Comparison of ENCODE assay signal across 9 cellular contexts in the genomic region with DNA sequence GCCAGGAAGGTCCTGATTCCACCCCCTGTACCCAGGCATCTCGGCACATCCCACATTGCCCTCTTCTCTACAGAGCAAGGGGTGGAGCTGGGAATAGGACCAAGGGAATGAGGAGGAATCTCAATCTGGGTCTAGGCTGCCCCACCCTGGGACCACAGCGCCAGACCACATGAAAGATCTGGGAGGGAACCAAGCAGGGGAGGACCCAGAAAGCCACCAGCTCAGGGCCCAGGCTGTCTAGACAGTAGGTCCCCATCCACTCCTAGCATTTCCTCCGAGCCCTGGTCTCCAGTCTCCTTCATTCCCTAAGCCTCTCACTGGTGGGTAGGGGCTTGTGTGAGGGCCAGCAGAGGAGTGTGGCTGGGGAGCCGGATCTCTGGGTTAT. TPM values are rescaled to one million over a fixed set of nuclear protein-coding genes. Genes with fewer than 3 reads are reported as not detected.
DNase-seq lines count a peak whose midpoint lies in the region; ATAC-seq and TF ChIP-seq lines count a peak whose summit lies in the region.
"Had no signal": no experiment of that assay in that cellular context is flagged by ENCODE, and none has a peak within 500 bp of the region (broad histone marks: within the 10 kb centered on the region; RNA-seq: fewer than 3 reads in every experiment).

No MANE protein-coding gene starts in this region.

- peaks cover 12% of the 10 kb centered on the region for H4K20me1 ChIP-seq in neural progenitor cell (ENCODE audit: low read depth)

- intact Hi-C loops in A673 (cut with micrococcal nuclease; ENCODE audit: unreplicated experiment), result no loop called here

- no peaks in the 10 kb centered on the region for H3K9me3 ChIP-seq in A673 (ENCODE audit: low read depth, low read length, poor library complexity, severe bottlenecking)
- no peaks in the 10 kb centered on the region for H3K9me3 ChIP-seq in SJCRH30 (replicated peaks)
- no peaks in the 10 kb centered on the region for H3K9me3 ChIP-seq in neural progenitor cell (ENCODE audit: low read depth)
- no peaks in the 10 kb centered on the region for H3K9me3 ChIP-seq in WERI-Rb-1 (ENCODE audit: severe bottlenecking)

- H3K27ac ChIP-seq in A673 (ENCODE audit: low read depth, low read length, poor library complexity, severe bottlenecking) (peak overlapping the region; percentile 38), SJCRH30 (peak overlapping the region; percentile 80), neural progenitor cell (no peak overlapping the region), WERI-Rb-1 (no peak overlapping the region)
- H3K27ac ChIP-seq: C4-2B had no signal

- H3K4me1 ChIP-seq in A673 (ENCODE audit: insufficient read depth, low read length, poor library complexity, severe bottlenecking) (peaks cover 46% of the 10 kb centered on the region), SJCRH30 (peaks cover 36% of the 10 kb centered on the region), neural progenitor cell (peaks cover 77% of the 10 kb centered on the region)

- ATAC-seq in GM19397 (IDR thresholded peaks at IDR 0.05; ENCODE audit: unreplicated experiment) (no peak), HG03432 (IDR thresholded peaks at IDR 0.05; ENCODE audit: unreplicated experiment) (no peak), GM18867 (IDR thresholded peaks at IDR 0.05; ENCODE audit: unreplicated experiment) (no peak)

- H3K36me3 ChIP-seq in A673 (ENCODE audit: insufficient read depth, low read length, poor library complexity, severe bottlenecking) (no peaks in the 10 kb centered on the region), SJCRH30 (no peaks in the 10 kb centered on the region), neural progenitor cell (no peaks in the 10 kb centered on the region), WERI-Rb-1 (no peaks in the 10 kb centered on the region)

- TF ChIP-seq CTCF in A673 (conservative IDR thresholded peaks at IDR 0.05; ENCODE audit: low read depth, low read length), result no peak
- TF ChIP-seq CTCF in neural progenitor cell (IDR thresholded peaks at IDR 0.05), result no peak
- TF ChIP-seq CTCF in WERI-Rb-1 (IDR thresholded peaks at IDR 0.05; ENCODE audit: low read depth, low read length), result no peak

- DNase-seq in A673 (ENCODE audit: low spot score) (no peak), SJCRH30 (peak; percentile 16 to 29), fibroblast of peridontal ligament (ENCODE audit: extremely low read depth) (peak; percentile 81), neural progenitor cell (ENCODE audit: low spot score) (no peak), WERI-Rb-1 (no peak)

- H3K79me2 ChIP-seq in neural progenitor cell (ENCODE audit: low read depth), result peaks cover 31% of the 10 kb centered on the region

- peaks cover 27% of the 10 kb centered on the region for H3F3A ChIP-seq in neural progenitor cell (ENCODE audit: low read depth)

- H3K4me3 Mint-ChIP-seq in neural progenitor cell, result peak overlapping the region; percentile 95

- H3K4me1 Mint-ChIP-seq in neural progenitor cell, result peaks cover 88% of the 10 kb centered on the region

- no peaks in the 10 kb centered on the region for H3K9me3 Mint-ChIP-seq in neural progenitor cell

- peak overlapping the region; percentile 94 for H3K27ac Mint-ChIP-seq in neural progenitor cell

- H3K36me3 Mint-ChIP-seq in neural progenitor cell, result peaks cover 2% of the 10 kb centered on the region

- POLR2A ChIA-PET in A673 (lab: Charles Lee; ENCODE audit: low non-redundant PET), result no interaction called here

- BruUV-seq in A673 (replicated peaks; lab: Mats Ljungman, UMichigan), result no TSS peak

- CTCF ChIA-PET in A673 (lab: Charles Lee), result interaction anchor here (0.6 to 3.0 kb wide), 3 partner anchors 8 to 44 kb away, joined by 3 to 10 read pairs (median 3); no protein-coding TSS in a partner anchor

- no peak overlapping the region for H2AFZ ChIP-seq in neural progenitor cell (replicated peaks)

- H3K9ac ChIP-seq in neural progenitor cell, result no peak overlapping the region

- H3K27me3 ChIP-seq in A673 (replicated peaks; ENCODE audit: insufficient read depth, low read depth, low read length, poor library complexity), result no peaks in the 10 kb centered on the region
- no peaks in the 10 kb centered on the region for H3K27me3 ChIP-seq in SJCRH30
- no peaks in the 10 kb centered on the region for H3K27me3 ChIP-seq in neural progenitor cell
- H3K27me3 ChIP-seq in WERI-Rb-1 (ENCODE audit: insufficient read depth, low read depth, severe bottlenecking), result no peaks in the 10 kb centered on the region

- H3K27me3 Mint-ChIP-seq in neural progenitor cell (ENCODE audit: insufficient read depth, low read depth), result peaks cover 18% of the 10 kb centered on the region

- H3K4me3 ChIP-seq in A673 (ENCODE audit: low read depth, low read length, poor library complexity, severe bottlenecking) (no peak overlapping the region), SJCRH30 (no peak overlapping the region), neural progenitor cell (no peak overlapping the region), WERI-Rb-1 (ENCODE audit: low read depth, low read length) (no peak overlapping the region)

- H3K4me2 ChIP-seq in neural progenitor cell, result no peak overlapping the region

RNA-seq across cellular contexts. Expression of a gene that starts 11.6 kb away (rescaled TPM):
- total RNA-seq in A673 (2021), result 48.7 and 58.7 TPM in 2 replicates
- 19.1 and 21.6 TPM in 2 replicates for total RNA-seq in SJCRH30 (2014; rRNA removed; shearing (Covaris generic))
- 35.7 and 100 TPM in 2 replicates for total RNA-seq in neural progenitor cell (ENCODE audit: low replicate concordance)

RNA-seq across cellular contexts. Expression of a gene that starts 46.8 kb away (rescaled TPM):
- total RNA-seq in A673 (2021) (217 and 220 TPM in 2 replicates), neural progenitor cell (ENCODE audit: low replicate concordance) (97.8 and 112 TPM in 2 replicates)
- total RNA-seq in SJCRH30 (2014; rRNA removed; shearing (Covaris generic)), result 135 and 143 TPM in 2 replicates

RNA-seq across cellular contexts. Expression of a gene that starts 53.3 kb away (rescaled TPM):
- total RNA-seq in A673 (2021), result 34.3 and 34.6 TPM in 2 replicates
- total RNA-seq in SJCRH30 (2014; rRNA removed; shearing (Covaris generic)), result 16.0 and 17.2 TPM in 2 replicates
- 40.1 and 47.5 TPM in 2 replicates for total RNA-seq in neural progenitor cell (ENCODE audit: low replicate concordance)

Comparison
In these comparisons a context has a peak if more than half of its experiments do, and no peak if none do; other contexts are left out.
1. DNase-seq: peak in SJCRH30 (2 of 2) and fibroblast of peridontal ligament (single experiment); none in A673 (single experiment), neural progenitor cell (single experiment) and WERI-Rb-1 (single experiment).
2. H3K27ac ChIP-seq: peak in A673 (single experiment) and SJCRH30 (single experiment); none in neural progenitor cell (single experiment) and WERI-Rb-1 (single experiment).